Comparison of ENCODE assay signal across 1 cellular context in the genomic region with DNA sequence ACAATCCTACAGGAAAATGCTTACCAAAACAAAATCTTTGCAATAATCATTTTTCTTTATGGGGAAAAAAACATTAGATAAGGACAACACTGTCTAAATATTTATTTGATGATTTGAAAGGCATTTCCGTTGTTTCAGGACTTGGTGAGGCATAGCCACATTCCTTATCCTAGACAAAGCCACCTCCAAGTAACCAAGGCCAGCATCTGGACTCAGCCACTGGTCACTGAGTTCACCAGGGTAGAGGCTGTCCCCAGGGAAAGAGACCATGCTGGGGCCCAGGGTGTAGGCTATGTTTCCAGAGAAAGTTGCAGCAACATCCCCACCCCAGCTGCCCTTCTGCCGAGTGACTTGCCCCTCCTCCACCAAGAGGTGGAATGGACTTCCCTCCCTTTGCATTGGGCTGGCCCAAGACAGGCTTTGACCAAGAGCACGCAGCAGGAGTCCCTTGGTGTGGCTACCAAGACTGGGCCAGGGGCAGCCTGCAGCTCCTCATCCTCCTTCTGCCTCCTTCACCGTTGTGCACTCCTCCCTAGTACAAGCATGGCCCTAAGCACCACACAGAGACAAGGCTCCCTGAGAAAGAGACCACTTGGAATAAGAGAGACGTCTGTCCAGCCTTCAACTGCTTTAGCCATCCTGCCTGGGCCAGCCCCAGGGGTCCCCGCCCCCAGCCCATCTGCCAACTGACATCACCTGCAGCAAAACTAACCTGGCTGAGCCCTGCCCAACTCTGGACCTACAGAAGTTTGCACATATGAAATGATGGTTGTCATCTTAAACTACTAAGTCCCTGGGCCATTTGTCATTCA.
TF ChIP-seq lines count a peak whose summit lies in the region.

No MANE protein-coding gene starts in this region.

TF ChIP-seq in H1, 55 proteins besides CTCF, POLR2A, EP300 and RAD21:
- TF ChIP-seq YY1 (IDR thresholded peaks at IDR 0.05; ENCODE audit: low read depth, low read length) (no peak), JUN (IDR thresholded peaks at IDR 0.05; ENCODE audit: low read depth, low read length) (no peak)
